2 cellular contexts compared by ENCODE assay signal in the genomic region with DNA sequence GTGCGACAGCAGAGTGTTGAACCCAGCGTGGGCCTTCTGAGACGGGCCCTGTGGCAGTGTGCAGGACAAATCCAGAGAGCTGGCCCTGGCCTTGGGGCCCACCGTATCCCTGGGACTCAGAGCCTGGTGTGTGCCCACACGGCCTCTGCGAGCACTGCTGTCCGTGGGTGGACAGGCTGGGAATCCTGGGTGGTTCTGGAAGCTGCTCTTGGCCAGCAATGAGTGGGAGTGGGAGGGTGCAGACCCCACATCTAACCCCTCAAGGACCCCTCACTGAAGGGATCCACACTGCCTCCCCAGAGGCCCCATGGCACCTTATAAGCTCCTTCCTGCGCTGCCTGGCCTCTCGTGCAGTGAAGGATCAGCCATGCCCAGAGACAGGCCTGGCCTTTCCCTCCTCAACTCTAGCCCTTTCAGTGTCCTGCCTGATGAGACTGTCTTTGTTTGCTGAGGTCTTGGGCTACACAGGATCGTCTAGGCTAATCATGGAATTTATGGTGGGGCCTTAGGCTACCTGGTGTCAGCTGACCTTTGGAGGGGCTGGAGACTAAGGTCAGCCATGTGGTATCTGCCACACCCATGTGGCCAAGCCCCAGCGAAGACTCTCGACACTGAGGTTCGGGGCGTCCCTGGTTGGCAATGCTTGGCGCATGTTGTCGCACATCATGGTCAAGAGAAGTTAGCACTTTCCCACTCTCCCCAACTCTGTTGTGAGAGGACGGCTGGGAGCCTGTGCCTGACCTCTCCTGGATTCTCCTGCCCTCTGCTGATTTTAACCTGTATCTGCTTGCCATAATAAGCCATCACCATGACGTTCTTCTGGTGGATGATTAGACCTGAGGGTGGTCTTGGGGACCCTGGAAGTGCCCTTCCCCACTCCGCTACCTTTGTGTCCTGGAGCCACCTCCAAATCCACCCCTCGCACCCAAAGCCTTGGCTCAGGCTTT.
TF ChIP-seq lines count a peak whose summit lies in the region.

No MANE protein-coding gene starts in this region.

TF ChIP-seq in HEK293, 187 proteins besides CTCF, POLR2A, EP300 and RAD21:
- TF ChIP-seq ZFHX2 (tag by site-specific recombination; conservative IDR thresholded peaks at IDR 0.05) (peak; percentile 64), ZNF560 (tag by site-specific recombination; IDR thresholded peaks at IDR 0.05; ENCODE audit: borderline replicate concordance) (no peak), ZBTB21 (tag by site-specific recombination; IDR thresholded peaks at IDR 0.05) (no peak), MZF1 (tag by site-specific recombination; IDR thresholded peaks at IDR 0.05; ENCODE audit: borderline replicate concordance) (no peak), ZNF549 (tag by site-specific recombination; IDR thresholded peaks at IDR 0.05) (no peak), ZNF670 (tag by site-specific recombination; IDR thresholded peaks at IDR 0.05; ENCODE audit: low read depth) (no peak), ZNF791 (tag by site-specific recombination; IDR thresholded peaks at IDR 0.05) (no peak), ZFP69B (tag by site-specific recombination; IDR thresholded peaks at IDR 0.05) (no peak), ZNF610 (tag by site-specific recombination; IDR thresholded peaks at IDR 0.05; ENCODE audit: borderline replicate concordance) (no peak), EGR2 (tag by site-specific recombination; IDR thresholded peaks at IDR 0.05; ENCODE audit: low read depth) (peak; percentile 62), ZNF155 (tag by site-specific recombination; IDR thresholded peaks at IDR 0.05) (no peak), KLF16 (tag by site-specific recombination; IDR thresholded peaks at IDR 0.05) (no peak), ZSCAN30 (tag by site-specific recombination; IDR thresholded peaks at IDR 0.05) (no peak), ZNF776 (tag by site-specific recombination; IDR thresholded peaks at IDR 0.05; ENCODE audit: borderline replicate concordance) (no peak), TSHZ1 (tag by site-specific recombination; IDR thresholded peaks at IDR 0.05; ENCODE audit: borderline replicate concordance) (no peak), ZNF10 (tag by site-specific recombination; IDR thresholded peaks at IDR 0.05) (no peak)
- TF ChIP-seq, protein P1, sequence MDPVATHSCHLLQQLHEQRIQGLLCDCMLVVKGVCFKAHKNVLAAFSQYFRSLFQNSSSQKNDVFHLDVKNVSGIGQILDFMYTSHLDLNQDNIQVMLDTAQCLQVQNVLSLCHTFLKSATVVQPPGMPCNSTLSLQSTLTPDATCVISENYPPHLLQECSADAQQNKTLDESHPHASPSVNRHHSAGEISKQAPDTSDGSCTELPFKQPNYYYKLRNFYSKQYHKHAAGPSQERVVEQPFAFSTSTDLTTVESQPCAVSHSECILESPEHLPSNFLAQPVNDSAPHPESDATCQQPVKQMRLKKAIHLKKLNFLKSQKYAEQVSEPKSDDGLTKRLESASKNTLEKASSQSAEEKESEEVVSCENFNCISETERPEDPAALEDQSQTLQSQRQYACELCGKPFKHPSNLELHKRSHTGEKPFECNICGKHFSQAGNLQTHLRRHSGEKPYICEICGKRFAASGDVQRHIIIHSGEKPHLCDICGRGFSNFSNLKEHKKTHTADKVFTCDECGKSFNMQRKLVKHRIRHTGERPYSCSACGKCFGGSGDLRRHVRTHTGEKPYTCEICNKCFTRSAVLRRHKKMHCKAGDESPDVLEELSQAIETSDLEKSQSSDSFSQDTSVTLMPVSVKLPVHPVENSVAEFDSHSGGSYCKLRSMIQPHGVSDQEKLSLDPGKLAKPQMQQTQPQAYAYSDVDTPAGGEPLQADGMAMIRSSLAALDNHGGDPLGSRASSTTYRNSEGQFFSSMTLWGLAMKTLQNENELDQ (tag by site-specific recombination; IDR thresholded peaks at IDR 0.05; ENCODE audit: low read depth) = no peak

TF ChIP-seq in H1, 55 proteins besides CTCF, POLR2A, EP300 and RAD21:
- no peak for TF ChIP-seq SIN3A (conservative IDR thresholded peaks at IDR 0.05 in 1 of 2, IDR thresholded peaks at IDR 0.05 in 1 of 2; ENCODE audit: low read depth in 1 of 2, low read length in 2 of 2)
- TF ChIP-seq CHD2 (IDR thresholded peaks at IDR 0.05; ENCODE audit: low read length) = no peak
- no peak for TF ChIP-seq KDM4A (IDR thresholded peaks at IDR 0.05; ENCODE audit: low read depth, low read length, severe bottlenecking)
- TF ChIP-seq SP4 (IDR thresholded peaks at IDR 0.05; ENCODE audit: low read length) = no peak
- TF ChIP-seq ASH2L (IDR thresholded peaks at IDR 0.05; ENCODE audit: low read length) = no peak
- no peak for TF ChIP-seq HDAC6 (IDR thresholded peaks at IDR 0.05; ENCODE audit: low read depth, low read length)
- TF ChIP-seq SAP30 (IDR thresholded peaks at IDR 0.05; ENCODE audit: insufficient read depth, insufficient replicate concordance, low read length) = no peak
- TF ChIP-seq SRF (IDR thresholded peaks at IDR 0.05; ENCODE audit: low read depth, low read length) = no peak
- no peak for TF ChIP-seq CREB1 (IDR thresholded peaks at IDR 0.05)
- no peak for TF ChIP-seq CHD1 (IDR thresholded peaks at IDR 0.05; ENCODE audit: low read depth, low read length)
